ENCODE assay signal across 21 cellular contexts in genomic region chr22:40751250-40751649, GRCh38.
DNase-seq lines count a peak whose midpoint lies in the region; ATAC-seq and TF ChIP-seq lines count a peak whose summit lies in the region.
"Had no signal": no experiment of that assay in that cellular context is flagged by ENCODE, and none has a peak within 500 bp of the region (broad histone marks: within the 10 kb centered on the region; RNA-seq: fewer than 3 reads in every experiment).

No MANE protein-coding gene starts in this region.

- H3K27ac ChIP-seq in right atrium auricular region = peak overlapping the region in 1 of 2 donors; percentile 11
- H3K27ac ChIP-seq in mesodermal cell (ENCODE audit: low read depth, low read length, severe bottlenecking) = peak overlapping the region; percentile 64
- no peak overlapping the region for H3K27ac ChIP-seq in smooth muscle cell (ENCODE audit: low read depth)
- H3K27ac ChIP-seq: 22Rv1, SJCRH30 had no signal

- DNase-seq in Right ventricle myocardium inferior (ENCODE audit: missing footprints) (no peak), right atrium auricular region (ENCODE audit: low spot score) (no peak), smooth muscle cell (lab: John Stamatoyannopoulos, UW; ENCODE audit: unreplicated experiment) (no peak), DMS153 treated with DMSO at 0.1 percent for 48 hours (lab: John Stamatoyannopoulos, UW; ENCODE audit: unreplicated experiment) (no peak), EL (no peak), RPMI8226 (no peak)
- DNase-seq: CD8-positive, alpha-beta memory T cell; DND-41; KBM-7; MM.1S; NCI-H1417; NCI-H1694; NCI-H2029 treated with DMSO at 0.1 percent for 48 hours; NCI-H446 treated with DMSO at 0.1 percent for 48 hours; NCI-H526; SJCRH30 had no signal

- intact Hi-C loops in Right ventricle myocardium inferior (cut with DNase I) = no loop called here

- TF ChIP-seq CTCF in right atrium auricular region (IDR thresholded peaks at IDR 0.05) (no peak), smooth muscle cell (IDR thresholded peaks at IDR 0.05; ENCODE audit: borderline replicate concordance, insufficient read depth, poor library complexity, severe bottlenecking) (no peak)

- no peak overlapping the region for H3K4me2 ChIP-seq in smooth muscle cell

- ATAC-seq in Right ventricle myocardium inferior (peak; percentile 63), GM18870 (IDR thresholded peaks at IDR 0.05; ENCODE audit: unreplicated experiment) (no peak)
- ATAC-seq: HCT116, SK-N-SH treated with all-trans-retinoic acid at 6 μM for 48 hours had no signal

- 50 to 83% methylated on average over 1 of the region's 3 CpGs for WGBS in mesodermal cell (ENCODE audit: insufficient coverage in 2 of 2), 2 experiments
- WGBS in smooth muscle cell (ENCODE audit: low lambda C conversion rate) = 71% methylated on average over 3 of the region's 3 CpGs

- no peaks in the 10 kb centered on the region for H3F3A ChIP-seq in smooth muscle cell (ENCODE audit: low read depth)

- H3K4me3 ChIP-seq in right atrium auricular region = no peak overlapping the region
- H3K4me3 ChIP-seq in mesodermal cell (ENCODE audit: extremely low read depth, insufficient read depth, low read length, poor library complexity, severe bottlenecking) = no peak overlapping the region
- H3K4me3 ChIP-seq in smooth muscle cell = no peak overlapping the region
- H3K4me3 ChIP-seq: SJCRH30 had no signal

- H3K79me2 ChIP-seq in smooth muscle cell (ENCODE audit: low read depth) = no peaks in the 10 kb centered on the region

- H3K9me3 ChIP-seq in right atrium auricular region (no peaks in the 10 kb centered on the region), mesodermal cell (ENCODE audit: control insufficient read depth, low read length) (peaks cover 13% of the 10 kb centered on the region), smooth muscle cell (replicated peaks; ENCODE audit: low read depth) (no peaks in the 10 kb centered on the region)
- H3K9me3 ChIP-seq: SJCRH30 had no signal

- H3K27me3 ChIP-seq in right atrium auricular region = no peaks in the 10 kb centered on the region
- no peaks in the 10 kb centered on the region for H3K27me3 ChIP-seq in smooth muscle cell (ENCODE audit: low read depth)
- H3K27me3 ChIP-seq: SJCRH30 had no signal

- H2AFZ ChIP-seq in smooth muscle cell (ENCODE audit: low read depth) = peak overlapping the region; percentile 12

- no peaks in the 10 kb centered on the region for H3K36me3 ChIP-seq in right atrium auricular region
- no peaks in the 10 kb centered on the region for H3K36me3 ChIP-seq in mesodermal cell (ENCODE audit: control insufficient read depth, insufficient read depth, low read length)
- no peaks in the 10 kb centered on the region for H3K36me3 ChIP-seq in smooth muscle cell (ENCODE audit: low read depth)
- H3K36me3 ChIP-seq: SJCRH30 had no signal

- no peaks in the 10 kb centered on the region for H4K20me1 ChIP-seq in smooth muscle cell (ENCODE audit: low read depth)

- H3K9ac ChIP-seq in smooth muscle cell (ENCODE audit: low read depth) = no peak overlapping the region

- no peaks in the 10 kb centered on the region for H3K4me1 ChIP-seq in right atrium auricular region
- H3K4me1 ChIP-seq in mesodermal cell (ENCODE audit: control insufficient read depth, insufficient read depth, low read length, poor library complexity, severe bottlenecking) = peaks cover 4% of the 10 kb centered on the region
- no peaks in the 10 kb centered on the region for H3K4me1 ChIP-seq in smooth muscle cell (ENCODE audit: low read depth)
- H3K4me1 ChIP-seq: SJCRH30 had no signal
